1 cellular context compared by ENCODE assay signal in the genomic region with DNA sequence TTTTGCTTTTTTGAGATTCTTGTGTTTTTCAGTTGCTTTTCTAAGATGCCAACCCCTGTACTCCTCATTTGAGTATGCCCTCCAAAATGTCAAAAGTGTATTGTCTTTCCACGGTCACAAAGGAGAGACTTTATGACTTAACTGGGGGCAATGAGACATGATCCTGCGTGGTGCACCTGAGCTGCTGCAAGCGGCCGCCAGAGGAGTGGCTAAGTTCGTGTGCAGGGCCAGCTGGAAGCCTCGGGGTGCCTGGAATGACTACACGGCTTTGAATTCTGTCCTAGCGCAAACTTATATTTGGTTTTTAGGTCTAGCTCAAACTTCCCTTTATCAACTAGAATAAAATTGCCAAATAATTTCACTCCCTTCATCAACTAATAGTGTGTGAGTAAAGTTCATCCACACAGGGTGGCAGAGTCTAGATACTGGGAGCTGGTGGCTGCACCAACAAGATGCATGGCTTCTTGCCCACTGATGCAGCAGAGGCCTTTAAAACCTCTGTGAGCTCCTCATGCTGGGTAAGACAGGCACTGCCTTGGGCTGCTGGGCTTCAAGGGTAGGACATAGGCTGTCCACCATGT.
TF ChIP-seq lines count a peak whose summit lies in the region.

No MANE protein-coding gene starts in this region.

TF ChIP-seq in H1, 55 proteins besides CTCF, POLR2A, EP300 and RAD21 (continued from another document):
- TF ChIP-seq RBBP5 (IDR thresholded peaks at IDR 0.05; ENCODE audit: borderline replicate concordance, low read depth, low read length) (no peak), SP2 (IDR thresholded peaks at IDR 0.05; ENCODE audit: low read length) (no peak), SAP30 (IDR thresholded peaks at IDR 0.05; ENCODE audit: insufficient read depth, insufficient replicate concordance, low read length) (no peak), JUND (IDR thresholded peaks at IDR 0.05; ENCODE audit: low read length) (no peak), POU5F1 (IDR thresholded peaks at IDR 0.05; ENCODE audit: low read depth, low read length) (no peak), RXRA (IDR thresholded peaks at IDR 0.05; ENCODE audit: insufficient read depth, low read depth, low read length) (no peak), GTF2F1 (IDR thresholded peaks at IDR 0.05; ENCODE audit: borderline replicate concordance, low read depth, low read length) (no peak), EGR1 (IDR thresholded peaks at IDR 0.05; ENCODE audit: borderline replicate concordance, low read depth, low read length) (no peak), PHF8 (conservative IDR thresholded peaks at IDR 0.05; ENCODE audit: low read depth, low read length) (no peak), SIN3A (conservative IDR thresholded peaks at IDR 0.05 in 1 of 2, IDR thresholded peaks at IDR 0.05 in 1 of 2; ENCODE audit: low read depth in 1 of 2, low read length in 2 of 2) (no peak)
TF ChIP-seq in H1: peak in this region for 0.
